Comparison of ENCODE assay signal across 22 cellular contexts in genomic region chr9:117278656-117279055, GRCh38.
DNase-seq lines count a peak whose midpoint lies in the region; ATAC-seq and TF ChIP-seq lines count a peak whose summit lies in the region.
"Had no signal": no experiment of that assay in that cellular context is flagged by ENCODE, and none has a peak within 500 bp of the region (broad histone marks: within the 10 kb centered on the region; RNA-seq: fewer than 3 reads in every experiment).

No MANE protein-coding gene starts in this region.

- CTCF ChIA-PET in activated naive CD4-positive, alpha-beta T cell treated with anti-CD3 and anti-CD28 coated beads, Interleukin-2, amount 10 ng/mL, durations not matched to agents 7 days and 5 days (lab: Charles Lee), result no interaction called here

- ATAC-seq in HG03432 (IDR thresholded peaks at IDR 0.05; ENCODE audit: unreplicated experiment), result no peak
- no peak for ATAC-seq in HG02610 (IDR thresholded peaks at IDR 0.05; ENCODE audit: unreplicated experiment)
- ATAC-seq: left lobe of liver; stimulated activated effector memory CD8-positive, alpha-beta T cell treated with anti-CD3 and anti-CD28 coated beads, Interleukin-12 subunit alpha, Interleukin-12 subunit beta, amount 100 ng/mL, for 72 hours had no signal

- peak overlapping the region; percentile 62 for H3K27ac Mint-ChIP-seq in progenitor cell of endocrine pancreas
- H3K27ac Mint-ChIP-seq in activated naive CD4-positive, alpha-beta T cell treated with anti-CD3 and anti-CD28 coated beads, Interleukin-2, amount 10 ng/mL, durations not matched to agents 7 days and 5 days, result no peak overlapping the region
- H3K27ac Mint-ChIP-seq: activated naive CD4-positive, alpha-beta T cell treated with anti-CD3 and anti-CD28 coated beads, Interleukin-2, amount 50 U/mL, for 24 hours; dendritic cell treated with granulocyte-macrophage colony-stimulating factor and Interleukin-4, amounts not matched to agents 40 ng/mL and 50 ng/mL, for 4 days; immature natural killer cell; stimulated activated effector memory CD8-positive, alpha-beta T cell treated with anti-CD3 and anti-CD28 coated beads, Interleukin-12 subunit alpha, Interleukin-12 subunit beta, amount 100 ng/mL, for 72 hours had no signal

- no peak for TF ChIP-seq CTCF in progenitor cell of endocrine pancreas (IDR thresholded peaks at IDR 0.05; ENCODE audit: unreplicated experiment)

- no peak overlapping the region for H3K4me3 Mint-ChIP-seq in progenitor cell of endocrine pancreas (ENCODE audit: low read depth)
- H3K4me3 Mint-ChIP-seq in activated naive CD4-positive, alpha-beta T cell treated with anti-CD3 and anti-CD28 coated beads, Interleukin-2, amount 10 ng/mL, durations not matched to agents 7 days and 5 days, result no peak overlapping the region
- H3K4me3 Mint-ChIP-seq: activated naive CD4-positive, alpha-beta T cell treated with anti-CD3 and anti-CD28 coated beads, Interleukin-2, amount 50 U/mL, for 24 hours; dendritic cell treated with granulocyte-macrophage colony-stimulating factor and Interleukin-4, amounts not matched to agents 40 ng/mL and 50 ng/mL, for 4 days; immature natural killer cell; stimulated activated effector memory CD8-positive, alpha-beta T cell treated with anti-CD3 and anti-CD28 coated beads, Interleukin-12 subunit alpha, Interleukin-12 subunit beta, amount 100 ng/mL, for 72 hours had no signal

- H3K9me3 Mint-ChIP-seq in progenitor cell of endocrine pancreas (ENCODE audit: low read depth), result no peaks in the 10 kb centered on the region
- no peaks in the 10 kb centered on the region for H3K9me3 Mint-ChIP-seq in activated naive CD4-positive, alpha-beta T cell treated with anti-CD3 and anti-CD28 coated beads, Interleukin-2, amount 10 ng/mL, durations not matched to agents 7 days and 5 days
- H3K9me3 Mint-ChIP-seq: activated naive CD4-positive, alpha-beta T cell treated with anti-CD3 and anti-CD28 coated beads, Interleukin-2, amount 50 U/mL, for 24 hours had no signal

- H3K4me1 Mint-ChIP-seq in progenitor cell of endocrine pancreas (ENCODE audit: low read depth), result peaks cover 22% of the 10 kb centered on the region
- H3K4me1 Mint-ChIP-seq in activated naive CD4-positive, alpha-beta T cell treated with anti-CD3 and anti-CD28 coated beads, Interleukin-2, amount 10 ng/mL, durations not matched to agents 7 days and 5 days, result no peaks in the 10 kb centered on the region
- H3K4me1 Mint-ChIP-seq: activated naive CD4-positive, alpha-beta T cell treated with anti-CD3 and anti-CD28 coated beads, Interleukin-2, amount 50 U/mL, for 24 hours; immature natural killer cell; stimulated activated effector memory CD8-positive, alpha-beta T cell treated with anti-CD3 and anti-CD28 coated beads, Interleukin-12 subunit alpha, Interleukin-12 subunit beta, amount 100 ng/mL, for 72 hours had no signal

- peak; percentile 37 for DNase-seq in NCI-H2227 (lab: John Stamatoyannopoulos, UW; ENCODE audit: unreplicated experiment)
- no peak for DNase-seq in NCI-H2227 treated with DMSO at 0.1 percent for 48 hours (lab: John Stamatoyannopoulos, UW)
- peak; percentile 93 for DNase-seq in NCI-H1092 treated with DMSO at 0.1 percent for 48 hours (lab: John Stamatoyannopoulos, UW)
- peak; percentile 57 for DNase-seq in SK-N-DZ (ENCODE audit: low spot score)
- DNase-seq in progenitor cell of endocrine pancreas (ENCODE audit: low spot score, unreplicated experiment), result no peak
- no peak for DNase-seq in activated naive CD4-positive, alpha-beta T cell treated with anti-CD3 and anti-CD28 coated beads, Interleukin-2, amount 10 ng/mL, durations not matched to agents 7 days and 5 days
- DNase-seq: activated CD4-positive, alpha-beta T cell treated with anti-CD3 and anti-CD28 coated beads for 4 hours; activated T-cell treated with anti-CD3 and anti-CD28 coated beads, Interleukin-2, amount 50 U/mL, for 48 hours; esophagus squamous epithelium; hippocampal formation; immature natural killer cell; NCI-H226; occipital lobe; stimulated activated CD4-positive, alpha-beta T cell treated with anti-CD3 and anti-CD28 coated beads, Interleukin-2, amount 100 ng/mL, for 48 hours; T-helper 2 cell; uterus had no signal

- H3K36me3 Mint-ChIP-seq in progenitor cell of endocrine pancreas (ENCODE audit: insufficient read depth), result no peaks in the 10 kb centered on the region
- no peaks in the 10 kb centered on the region for H3K36me3 Mint-ChIP-seq in activated naive CD4-positive, alpha-beta T cell treated with anti-CD3 and anti-CD28 coated beads, Interleukin-2, amount 10 ng/mL, durations not matched to agents 7 days and 5 days
- H3K36me3 Mint-ChIP-seq: activated naive CD4-positive, alpha-beta T cell treated with anti-CD3 and anti-CD28 coated beads, Interleukin-2, amount 50 U/mL, for 24 hours; immature natural killer cell; stimulated activated effector memory CD8-positive, alpha-beta T cell treated with anti-CD3 and anti-CD28 coated beads, Interleukin-12 subunit alpha, Interleukin-12 subunit beta, amount 100 ng/mL, for 72 hours had no signal

- H3K27me3 Mint-ChIP-seq in progenitor cell of endocrine pancreas, result no peaks in the 10 kb centered on the region
- H3K27me3 Mint-ChIP-seq in activated naive CD4-positive, alpha-beta T cell treated with anti-CD3 and anti-CD28 coated beads, Interleukin-2, amount 10 ng/mL, durations not matched to agents 7 days and 5 days, result no peaks in the 10 kb centered on the region
- H3K27me3 Mint-ChIP-seq: activated naive CD4-positive, alpha-beta T cell treated with anti-CD3 and anti-CD28 coated beads, Interleukin-2, amount 50 U/mL, for 24 hours; dendritic cell treated with granulocyte-macrophage colony-stimulating factor and Interleukin-4, amounts not matched to agents 40 ng/mL and 50 ng/mL, for 4 days had no signal

Comparison
In these comparisons a context has a peak if more than half of its experiments do, and no peak if none do; other contexts are left out.
1. DNase-seq: peak in NCI-H2227 (single experiment), NCI-H1092 treated with DMSO at 0.1 percent for 48 hours (single experiment) and SK-N-DZ (single experiment); none in NCI-H2227 treated with DMSO at 0.1 percent for 48 hours (single experiment), progenitor cell of endocrine pancreas (single experiment) and activated naive CD4-positive, alpha-beta T cell treated with anti-CD3 and anti-CD28 coated beads, Interleukin-2, amount 10 ng/mL, durations not matched to agents 7 days and 5 days (single experiment).